In genomic region chr11:1829039-1829820, GRCh38 we compare ENCODE assay signal across 10 cellular contexts. TPM values are rescaled to one million over a fixed set of nuclear protein-coding genes. Genes with fewer than 3 reads are reported as not detected.
DNase-seq lines count a peak whose midpoint lies in the region; ATAC-seq, FAIRE-seq and TF ChIP-seq lines count a peak whose summit lies in the region.
"Had no signal": no experiment of that assay in that cellular context is flagged by ENCODE, and none has a peak within 500 bp of the region (broad histone marks: within the 10 kb centered on the region; RNA-seq: fewer than 3 reads in every experiment).

No MANE protein-coding gene starts in this region.

- DNase-seq in H54 (ENCODE audit: insufficient read length, low spot score) (peak; percentile 99), foreskin keratinocyte (peak; percentile 63 to 80), thoracic aorta (ENCODE audit: low spot score) (no peak), activated T-cell treated with anti-CD3 and anti-CD28 coated beads for 4 hours (no peak), NCI-H1092 (lab: John Stamatoyannopoulos, UW) (no peak)
- no peak for DNase-seq in activated T-cell treated with anti-CD3 and anti-CD28 coated beads, Interleukin-2, amount 50 U/mL, for 48 hours
- DNase-seq: activated naive CD4-positive, alpha-beta T cell treated with anti-CD3 and anti-CD28 coated beads for 36 hours; NCI-H82 had no signal

- TF ChIP-seq CTCF in foreskin keratinocyte (conservative IDR thresholded peaks at IDR 0.05) (no peak), thoracic aorta (IDR thresholded peaks at IDR 0.05) (no peak)

- H3K27ac ChIP-seq in foreskin keratinocyte (no peak overlapping the region), thoracic aorta (peak overlapping the region; percentile 95 to 97)

- ATAC-seq in SK-N-SH treated with all-trans-retinoic acid at 6 μM for 48 hours = peak; percentile 53
- ATAC-seq in foreskin keratinocyte = peak; percentile 50
- no peak for ATAC-seq in thoracic aorta (ENCODE audit: insufficient number of reproducible peaks, low FRiP score, low read depth)

- H3K9me3 ChIP-seq in thoracic aorta = no peaks in the 10 kb centered on the region

- H3K27me3 ChIP-seq in foreskin keratinocyte = no peaks in the 10 kb centered on the region
- H3K27me3 ChIP-seq in thoracic aorta (replicated peaks; ENCODE audit: insufficient read depth) = no peaks in the 10 kb centered on the region

- H3K36me3 ChIP-seq in thoracic aorta = no peaks in the 10 kb centered on the region

- no peak overlapping the region for H3K4me3 ChIP-seq in thoracic aorta

- FAIRE-seq in H54 (lab: Jason Lieb, UNC) = no peak

- TF ChIP-seq POLR2A in H54 (IDR thresholded peaks at IDR 0.05; ENCODE audit: low read depth, low read length) = no peak

- H3K4me1 ChIP-seq in foreskin keratinocyte (peaks cover 37% of the 10 kb centered on the region), thoracic aorta (ENCODE audit: control insufficient read depth in 1 of 2, low read depth in 2 of 2) (peaks cover 50 to 81% of the 10 kb centered on the region in 2 donors)

TF ChIP-seq in SK-N-SH treated with all-trans-retinoic acid at 6 μM for 48 hours, 23 proteins besides CTCF, POLR2A, EP300 and RAD21:
- TF ChIP-seq ZFP30 (CRISPR knock-in tag; IDR thresholded peaks at IDR 0.05) (no peak), ZNF565 (CRISPR knock-in tag; conservative IDR thresholded peaks at IDR 0.05; ENCODE audit: low read depth) (no peak), GLIS3 (CRISPR knock-in tag; IDR thresholded peaks at IDR 0.05) (no peak), CSRNP3 (CRISPR knock-in tag; IDR thresholded peaks at IDR 0.05) (no peak), ESRRG (CRISPR knock-in tag; IDR thresholded peaks at IDR 0.05) (no peak), RARB (CRISPR knock-in tag; IDR thresholded peaks at IDR 0.05) (no peak), ARNTL (CRISPR knock-in tag; IDR thresholded peaks at IDR 0.05; ENCODE audit: borderline replicate concordance, low read depth) (no peak), CSDC2 (CRISPR knock-in tag; IDR thresholded peaks at IDR 0.05) (no peak), CREB5 (CRISPR knock-in tag; IDR thresholded peaks at IDR 0.05; ENCODE audit: low read depth) (no peak), OSR1 (CRISPR knock-in tag; IDR thresholded peaks at IDR 0.05) (no peak), ZFP3 (CRISPR knock-in tag; IDR thresholded peaks at IDR 0.05) (no peak), TSHZ2 (CRISPR knock-in tag; IDR thresholded peaks at IDR 0.05) (no peak), PPARA (CRISPR knock-in tag; IDR thresholded peaks at IDR 0.05; ENCODE audit: borderline replicate concordance) (no peak), SNAI2 (CRISPR knock-in tag; IDR thresholded peaks at IDR 0.05) (no peak), ZNF70 (CRISPR knock-in tag; IDR thresholded peaks at IDR 0.05) (no peak), ISL1 (CRISPR knock-in tag; IDR thresholded peaks at IDR 0.05) (no peak), ZNF8 (CRISPR knock-in tag; IDR thresholded peaks at IDR 0.05) (no peak)
- TF ChIP-seq, protein P1, sequence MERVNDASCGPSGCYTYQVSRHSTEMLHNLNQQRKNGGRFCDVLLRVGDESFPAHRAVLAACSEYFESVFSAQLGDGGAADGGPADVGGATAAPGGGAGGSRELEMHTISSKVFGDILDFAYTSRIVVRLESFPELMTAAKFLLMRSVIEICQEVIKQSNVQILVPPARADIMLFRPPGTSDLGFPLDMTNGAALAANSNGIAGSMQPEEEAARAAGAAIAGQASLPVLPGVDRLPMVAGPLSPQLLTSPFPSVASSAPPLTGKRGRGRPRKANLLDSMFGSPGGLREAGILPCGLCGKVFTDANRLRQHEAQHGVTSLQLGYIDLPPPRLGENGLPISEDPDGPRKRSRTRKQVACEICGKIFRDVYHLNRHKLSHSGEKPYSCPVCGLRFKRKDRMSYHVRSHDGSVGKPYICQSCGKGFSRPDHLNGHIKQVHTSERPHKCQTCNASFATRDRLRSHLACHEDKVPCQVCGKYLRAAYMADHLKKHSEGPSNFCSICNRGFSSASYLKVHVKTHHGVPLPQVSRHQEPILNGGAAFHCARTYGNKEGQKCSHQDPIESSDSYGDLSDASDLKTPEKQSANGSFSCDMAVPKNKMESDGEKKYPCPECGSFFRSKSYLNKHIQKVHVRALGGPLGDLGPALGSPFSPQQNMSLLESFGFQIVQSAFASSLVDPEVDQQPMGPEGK (CRISPR knock-in tag; IDR thresholded peaks at IDR 0.05; ENCODE audit: borderline replicate concordance) = no peak

RNA-seq across cellular contexts. Expression of gene SYT8, which starts 5.6 kb away (rescaled TPM):
- total RNA-seq in foreskin keratinocyte = 18.1 and 21.1 TPM in 2 replicates
- polyA plus RNA-seq in foreskin keratinocyte = 28.4 and 29.4 TPM in 2 replicates
- 1 to 10 TPM; 3.4 to 3.6 TPM for total RNA-seq in thoracic aorta
- total RNA-seq: activated naive CD4-positive, alpha-beta T cell treated with anti-CD3 and anti-CD28 coated beads for 36 hours; mononuclear cell had no signal

RNA-seq across cellular contexts. Expression of gene TNNI2, which starts 9.6 kb away (rescaled TPM):
- total RNA-seq in foreskin keratinocyte = 5.6 and 8.6 TPM in 2 replicates
- 8.2 and 13.1 TPM in 2 replicates for polyA plus RNA-seq in foreskin keratinocyte
- not detected for total RNA-seq in thoracic aorta
- total RNA-seq: activated naive CD4-positive, alpha-beta T cell treated with anti-CD3 and anti-CD28 coated beads for 36 hours had no signal

RNA-seq across cellular contexts. Expression of gene LSP1, which starts 23.7 kb away (rescaled TPM):
- total RNA-seq in foreskin keratinocyte = 0.49 and 1.1 TPM in 2 replicates
- polyA plus RNA-seq in foreskin keratinocyte = 1.3 and 1.7 TPM in 2 replicates
- 10 to 100 TPM; 23.6 to 40.5 TPM for total RNA-seq in thoracic aorta

Comparison
In these comparisons a context has a peak if more than half of its experiments do, and no peak if none do; other contexts are left out.
1. DNase-seq: peak in H54 (single experiment) and foreskin keratinocyte (2 of 2); none in thoracic aorta (single experiment), activated T-cell treated with anti-CD3 and anti-CD28 coated beads for 4 hours (single experiment), activated T-cell treated with anti-CD3 and anti-CD28 coated beads, Interleukin-2, amount 50 U/mL, for 48 hours (0 of 2) and NCI-H1092 (single experiment).
2. RNA of gene LSP1, which starts 23.7 kb away (total RNA-seq): 23.6 to 40.5 TPM in thoracic aorta; 0.49 to 1.1 TPM in foreskin keratinocyte; every median in the first group is over 10 times any median in the second.